10 cellular contexts compared by ENCODE assay signal in the genomic region with DNA sequence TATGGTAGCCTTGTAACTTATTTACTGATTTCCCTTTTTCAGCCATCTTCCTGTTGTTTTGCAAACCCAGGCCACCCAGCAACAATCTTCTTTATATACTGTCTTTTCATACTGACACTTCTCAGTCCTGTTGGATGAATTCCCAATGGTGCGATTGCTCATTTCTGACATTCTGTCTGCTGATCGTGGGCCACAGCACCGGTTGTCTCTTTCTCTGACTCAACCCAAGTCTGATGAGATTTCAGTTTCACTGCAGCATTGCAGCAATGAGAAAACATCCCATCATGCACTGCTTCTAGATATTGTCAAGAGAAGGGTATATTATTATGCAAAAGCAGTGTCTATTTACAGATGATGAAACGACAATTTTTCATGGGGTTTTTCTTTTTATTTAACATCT.
DNase-seq lines count a peak whose midpoint lies in the region; ATAC-seq, FAIRE-seq and TF ChIP-seq lines count a peak whose summit lies in the region.
"Had no signal": no experiment of that assay in that cellular context is flagged by ENCODE, and none has a peak within 500 bp of the region (broad histone marks: within the 10 kb centered on the region; RNA-seq: fewer than 3 reads in every experiment).

No MANE protein-coding gene starts in this region.

- H3K36me3 ChIP-seq in kidney (ENCODE audit: control insufficient read depth in 1 of 2, insufficient read depth in 2 of 2, low read length in 2 of 2) (no peaks in the 10 kb centered on the region), Caco-2 (ENCODE audit: control insufficient read depth, insufficient read depth, low read length) (no peaks in the 10 kb centered on the region), ascending aorta (no peaks in the 10 kb centered on the region)

- no peaks in the 10 kb centered on the region for H3K36me3 Mint-ChIP-seq in activated T-helper 17 cell treated with anti-CD3 and anti-CD28 coated beads, Interleukin-2, amount 50 U/mL, for 72 hours (ENCODE audit: low read depth)
- no peaks in the 10 kb centered on the region for H3K36me3 Mint-ChIP-seq in Caco-2 (ENCODE audit: insufficient read depth, unreplicated experiment)
- H3K36me3 Mint-ChIP-seq: CD4-positive, CD25-positive, alpha-beta regulatory T cell had no signal

- H3K9ac ChIP-seq in kidney (ENCODE audit: low read length in 2 of 2), result no peak overlapping the region

- H3K4me3 Mint-ChIP-seq in activated T-helper 17 cell treated with anti-CD3 and anti-CD28 coated beads, Interleukin-2, amount 50 U/mL, for 72 hours, result no peak overlapping the region
- no peak overlapping the region for H3K4me3 Mint-ChIP-seq in Caco-2 (ENCODE audit: unreplicated experiment)
- H3K4me3 Mint-ChIP-seq: CD4-positive, CD25-positive, alpha-beta regulatory T cell had no signal

- CTCF ChIA-PET in AG04449 (lab: Yijun Ruan, JAX), result interaction anchor here (1.4 to 2.8 kb wide), 3 partner anchors 9 to 12 kb away, joined by 4 to 16 read pairs (median 8); no protein-coding TSS in a partner anchor
- CTCF ChIA-PET in Caco-2 (lab: Charles Lee), result no interaction called here

- ATAC-seq in HG03045 (IDR thresholded peaks at IDR 0.05; ENCODE audit: unreplicated experiment), result peak; percentile 80
- ATAC-seq in activated T-helper 17 cell treated with anti-CD3 and anti-CD28 coated beads, Interleukin-2, amount 50 U/mL, for 72 hours (replicated peaks), result peak; percentile 37

- TF ChIP-seq CTCF in AG04449 (IDR thresholded peaks at IDR 0.05; ENCODE audit: insufficient read depth, low read length, missing control alignments), result no peak
- no peak for TF ChIP-seq CTCF in kidney (IDR thresholded peaks at IDR 0.05; ENCODE audit: borderline replicate concordance, extremely low read depth, insufficient read depth)
- no peak for TF ChIP-seq CTCF in Caco-2 (IDR thresholded peaks at IDR 0.05; ENCODE audit: insufficient read depth in 1 of 2, low read depth in 1 of 2, low read length in 1 of 2, severe bottlenecking in 1 of 2, unreplicated experiment in 1 of 2)
- TF ChIP-seq CTCF in ascending aorta (IDR thresholded peaks at IDR 0.05), result no peak

- peaks cover 11% of the 10 kb centered on the region for H3K27me3 Mint-ChIP-seq in activated T-helper 17 cell treated with anti-CD3 and anti-CD28 coated beads, Interleukin-2, amount 50 U/mL, for 72 hours
- peaks cover 20% of the 10 kb centered on the region for H3K27me3 Mint-ChIP-seq in Caco-2 (ENCODE audit: insufficient read depth, unreplicated experiment)
- H3K27me3 Mint-ChIP-seq: CD4-positive, CD25-positive, alpha-beta regulatory T cell had no signal

- H3K27me3 ChIP-seq in Caco-2 (replicated peaks; ENCODE audit: control insufficient read depth, insufficient read depth, low read length), result no peaks in the 10 kb centered on the region
- H3K27me3 ChIP-seq in ascending aorta, result no peaks in the 10 kb centered on the region

- no peak overlapping the region for H3K27ac Mint-ChIP-seq in activated T-helper 17 cell treated with anti-CD3 and anti-CD28 coated beads, Interleukin-2, amount 50 U/mL, for 72 hours
- H3K27ac Mint-ChIP-seq in Caco-2 (ENCODE audit: unreplicated experiment), result no peak overlapping the region
- H3K27ac Mint-ChIP-seq: CD4-positive, CD25-positive, alpha-beta regulatory T cell had no signal

- H3K4me1 Mint-ChIP-seq in activated T-helper 17 cell treated with anti-CD3 and anti-CD28 coated beads, Interleukin-2, amount 50 U/mL, for 72 hours, result no peaks in the 10 kb centered on the region
- no peaks in the 10 kb centered on the region for H3K4me1 Mint-ChIP-seq in Caco-2 (ENCODE audit: low read depth, unreplicated experiment)
- H3K4me1 Mint-ChIP-seq: CD4-positive, CD25-positive, alpha-beta regulatory T cell had no signal

- H3K9me3 ChIP-seq in kidney (ENCODE audit: control insufficient read depth in 1 of 2, low read length in 2 of 2) (no peaks in the 10 kb centered on the region), Caco-2 (no peaks in the 10 kb centered on the region), ascending aorta (no peaks in the 10 kb centered on the region)

- no TSS peak for BruUV-seq in Caco-2 (replicated peaks; lab: Mats Ljungman, UMichigan)

- FAIRE-seq in GM19239 (lab: Jason Lieb, UNC) (peak; percentile 92), kidney (lab: Jason Lieb, UNC) (no peak)

- POLR2A ChIA-PET in AG04449 (lab: Yijun Ruan, JAX), result interaction anchor here (0.6 kb wide), 1 partner anchor 1114 kb away, joined by 3 read pairs; no protein-coding TSS in a partner anchor
- POLR2A ChIA-PET in Caco-2 (lab: Charles Lee), result no interaction called here

- intact Hi-C loops in kidney (cut with DNase I), result no loop called here
- intact Hi-C loops in Caco-2 (cut with micrococcal nuclease; ENCODE audit: unreplicated experiment), result no loop called here
- intact Hi-C loops in ascending aorta (cut with DNase I), result no loop called here

- no peak overlapping the region for H3K27ac ChIP-seq in kidney (ENCODE audit: low read depth in 2 of 2, low read length in 2 of 2)
- no peak overlapping the region for H3K27ac ChIP-seq in ascending aorta

- H3K4me3 ChIP-seq in AG04449 (ENCODE audit: low read depth, low read length) (no peak overlapping the region), kidney (ENCODE audit: low read length in 2 of 2) (no peak overlapping the region), Caco-2 (ENCODE audit: low read depth, low read length) (no peak overlapping the region), ascending aorta (no peak overlapping the region)

- peaks cover 8% of the 10 kb centered on the region for H3K9me3 Mint-ChIP-seq in activated T-helper 17 cell treated with anti-CD3 and anti-CD28 coated beads, Interleukin-2, amount 50 U/mL, for 72 hours
- H3K9me3 Mint-ChIP-seq in Caco-2 (ENCODE audit: unreplicated experiment), result no peaks in the 10 kb centered on the region

- H3K4me1 ChIP-seq in kidney (ENCODE audit: control insufficient read depth in 1 of 2, insufficient read depth in 1 of 2, low read depth in 1 of 2, low read length in 2 of 2) (no peaks in the 10 kb centered on the region), Caco-2 (no peaks in the 10 kb centered on the region), ascending aorta (no peaks in the 10 kb centered on the region)

- DNase-seq in AG04449 (ENCODE audit: low read depth, low spot score) (peak; percentile 41), GM19239 (ENCODE audit: insufficient read length, low spot score) (peak; percentile 38), kidney (no peak), Caco-2 (no peak), NCI-H2081 (lab: John Stamatoyannopoulos, UW) (no peak), ascending aorta (ENCODE audit: low spot score in 2 of 2) (no peak)
- DNase-seq: CD4-positive, CD25-positive, alpha-beta regulatory T cell; NCI-H1092 had no signal

Comparison
In these comparisons a context has a peak if more than half of its experiments do, and no peak if none do; other contexts are left out.
1. DNase-seq: peak in AG04449 (single experiment) and GM19239 (single experiment); none in kidney (single experiment), Caco-2 (0 of 2), NCI-H2081 (0 of 2) and ascending aorta (0 of 2).